27 cellular contexts compared by ENCODE assay signal in genomic region chr15:68370768-68371151, GRCh38.
A peak's percentile ranks its signal among the peaks of the same experiment; 100 is the strongest.
DNase-seq lines count a peak whose midpoint lies in the region; ATAC-seq and TF ChIP-seq lines count a peak whose summit lies in the region.
"Had no signal": no experiment of that assay in that cellular context is flagged by ENCODE, and none has a peak within 500 bp of the region (broad histone marks: within the 10 kb centered on the region; RNA-seq: fewer than 3 reads in every experiment).

No MANE protein-coding gene starts in this region.

- intact Hi-C loops in left ventricle myocardium inferior (cut with micrococcal nuclease): no loop called here
- intact Hi-C loops in left cardiac atrium (cut with DNase I): no loop called here

- DNase-seq in left ventricle myocardium inferior (no peak), left cardiac atrium (no peak), astrocyte of the spinal cord (ENCODE audit: low read depth, low spot score) (peak; percentile 44), osteocyte (ENCODE audit: extremely low spot score, unreplicated experiment) (no peak), BE2C (no peak), kidney glomerular epithelial cell (lab: John Stamatoyannopoulos, UW) (no peak), SKM-1 (lab: John Stamatoyannopoulos, UW; ENCODE audit: unreplicated experiment) (no peak)
- DNase-seq: activated CD4-positive, alpha-beta T cell treated with anti-CD3 and anti-CD28 coated beads for 4 hours; activated CD8-positive, alpha-beta memory T cell treated with anti-CD3 and anti-CD28 coated beads for 24 hours; activated T-cell treated with anti-CD3 and anti-CD28 coated beads for 4 hours; anterior cingulate cortex; cortex of kidney; erythroblast; glutamatergic neuron; H7; naive B cell; NCI-H2029 treated with DMSO at 0.1 percent for 48 hours; NCI-H2227 treated with DMSO at 0.1 percent for 48 hours; NCI-H774; stimulated activated CD4-positive, alpha-beta T cell treated with anti-CD3 and anti-CD28 coated beads, Interleukin-1b, Interleukin-23, amount 100 ng/mL, for 48 hours; stimulated activated naive CD4-positive, alpha-beta T cell treated with Interleukin-2 at 50 U/mL for 16 hours; T1000; WERI-Rb-1 had no signal

- in situ Hi-C loops in astrocyte of the spinal cord (cut with HindIII; ENCODE audit: low sequenced_read_pairs): no loop called here

- no peak overlapping the region for H3K4me3 Mint-ChIP-seq in osteocyte (ENCODE audit: unreplicated experiment)
- H3K4me3 Mint-ChIP-seq: activated naive CD8-positive, alpha-beta T cell; mesothelial cell of epicardium; naive B cell had no signal

- H3K36me3 ChIP-seq in left ventricle myocardium inferior (no peaks in the 10 kb centered on the region), BE2C (no peaks in the 10 kb centered on the region)
- H3K36me3 ChIP-seq: cardiac muscle cell, SJSA1, WERI-Rb-1 had no signal

- H3K4me3 ChIP-seq in left ventricle myocardium inferior: no peak overlapping the region
- no peak overlapping the region for H3K4me3 ChIP-seq in astrocyte of the spinal cord (ENCODE audit: low read depth, low read length)
- no peak overlapping the region for H3K4me3 ChIP-seq in BE2C (ENCODE audit: low read depth, low read length)
- H3K4me3 ChIP-seq: cardiac muscle cell, SJSA1 had no signal

- no peaks in the 10 kb centered on the region for H3K9me3 Mint-ChIP-seq in osteocyte (ENCODE audit: unreplicated experiment)
- H3K9me3 Mint-ChIP-seq: mesothelial cell of epicardium had no signal

- no peaks in the 10 kb centered on the region for H3K9me3 ChIP-seq in left ventricle myocardium inferior (replicated peaks)
- H3K9me3 ChIP-seq in BE2C: no peaks in the 10 kb centered on the region
- H3K9me3 ChIP-seq: SJSA1 had no signal

- H3K36me3 Mint-ChIP-seq in osteocyte (ENCODE audit: unreplicated experiment): peaks cover 74% of the 10 kb centered on the region
- H3K36me3 Mint-ChIP-seq: activated naive CD8-positive, alpha-beta T cell; mesothelial cell of epicardium; naive B cell had no signal

- H3K4me1 ChIP-seq in left ventricle myocardium inferior (peaks cover 56% of the 10 kb centered on the region), BE2C (no peaks in the 10 kb centered on the region)
- H3K4me1 ChIP-seq: SJSA1 had no signal

- TF ChIP-seq CTCF in left ventricle myocardium inferior (IDR thresholded peaks at IDR 0.05; ENCODE audit: borderline replicate concordance): no peak
- no peak for TF ChIP-seq CTCF in astrocyte of the spinal cord (IDR thresholded peaks at IDR 0.05; ENCODE audit: low read depth, low read length)
- no peak for TF ChIP-seq CTCF in osteocyte (IDR thresholded peaks at IDR 0.05)
- no peak for TF ChIP-seq CTCF in BE2C (IDR thresholded peaks at IDR 0.05; ENCODE audit: low read depth, low read length)

- peak overlapping the region; percentile 57 for H3K27ac ChIP-seq in left ventricle myocardium inferior (replicated peaks)
- H3K27ac ChIP-seq: cardiac muscle cell, SJSA1, WERI-Rb-1 had no signal

- H3K27ac Mint-ChIP-seq in osteocyte (ENCODE audit: unreplicated experiment): peak overlapping the region; percentile 80
- H3K27ac Mint-ChIP-seq: activated naive CD8-positive, alpha-beta T cell; mesothelial cell of epicardium had no signal

- peaks cover 71% of the 10 kb centered on the region for H3K4me1 Mint-ChIP-seq in osteocyte (ENCODE audit: unreplicated experiment)
- H3K4me1 Mint-ChIP-seq: mesothelial cell of epicardium had no signal

- H3K27me3 ChIP-seq in left ventricle myocardium inferior (ENCODE audit: low read depth) (no peaks in the 10 kb centered on the region), BE2C (no peaks in the 10 kb centered on the region)
- H3K27me3 ChIP-seq: cardiac muscle cell, SJSA1 had no signal

- no peaks in the 10 kb centered on the region for H3K27me3 Mint-ChIP-seq in osteocyte (ENCODE audit: unreplicated experiment)
- H3K27me3 Mint-ChIP-seq: activated naive CD8-positive, alpha-beta T cell had no signal

- no peak for ATAC-seq in left cardiac atrium
